ENCODE assay signal across 8 cellular contexts in genomic region chr11:10303558-10304363, GRCh38. TPM values are rescaled to one million over a fixed set of nuclear protein-coding genes. Genes with fewer than 3 reads are reported as not detected.
DNase-seq lines count a peak whose midpoint lies in the region; ATAC-seq and TF ChIP-seq lines count a peak whose summit lies in the region.

No MANE protein-coding gene starts in this region.

- no peak for TF ChIP-seq CTCF in cardiac muscle cell (IDR thresholded peaks at IDR 0.05; ENCODE audit: low read depth, low read length)

- peak overlapping the region; percentile 81 for H3K4me3 Mint-ChIP-seq in activated naive CD4-positive, alpha-beta T cell treated with anti-CD3 and anti-CD28 coated beads for 36 hours

- H3K18ac ChIP-seq in trophoblast cell (ENCODE audit: low read length): peak overlapping the region; percentile 64

- intact Hi-C loops in activated naive CD4-positive, alpha-beta T cell treated with anti-CD3 and anti-CD28 coated beads for 36 hours (cut with micrococcal nuclease): loop anchor here (1.0 to 10.0 kb wide), 3 partner anchors 9 to 939 kb away; partner anchors contain the start of gene SBF2

- H3K27ac ChIP-seq in cardiac muscle cell (peak overlapping the region; percentile 61), trophoblast cell (ENCODE audit: low read depth, low read length) (peak overlapping the region; percentile 85)

- peak overlapping the region; percentile 81 for H4K12ac ChIP-seq in trophoblast cell (ENCODE audit: low read depth, low read length)

- H3K4ac ChIP-seq in trophoblast cell (ENCODE audit: low read depth, low read length): peak overlapping the region; percentile 75

- H2BK120ac ChIP-seq in trophoblast cell (ENCODE audit: insufficient read depth, low read length, poor library complexity): peak overlapping the region; percentile 88

- H3K27me3 Mint-ChIP-seq in activated naive CD4-positive, alpha-beta T cell treated with anti-CD3 and anti-CD28 coated beads for 36 hours (ENCODE audit: low read depth): peaks cover 40% of the 10 kb centered on the region

- H3K9me3 Mint-ChIP-seq in activated naive CD4-positive, alpha-beta T cell treated with anti-CD3 and anti-CD28 coated beads for 36 hours: no peaks in the 10 kb centered on the region

- H3K27ac Mint-ChIP-seq in activated naive CD4-positive, alpha-beta T cell treated with anti-CD3 and anti-CD28 coated beads for 36 hours: no peak overlapping the region

- H3K36me3 ChIP-seq in cardiac muscle cell (no peaks in the 10 kb centered on the region), trophoblast cell (ENCODE audit: control insufficient read depth in 1 of 2, insufficient read depth in 2 of 2, low read length in 2 of 2) (no peaks in the 10 kb centered on the region)

- H4K8ac ChIP-seq in trophoblast cell (ENCODE audit: low read depth, low read length): peak overlapping the region; percentile 91

- H3K14ac ChIP-seq in trophoblast cell (ENCODE audit: low read length): peak overlapping the region; percentile 94

- peaks cover 36% of the 10 kb centered on the region for H3K79me2 ChIP-seq in trophoblast cell (ENCODE audit: control insufficient read depth, insufficient read depth, low read length, poor library complexity)

- peaks cover 35% of the 10 kb centered on the region for H3K4me1 Mint-ChIP-seq in activated naive CD4-positive, alpha-beta T cell treated with anti-CD3 and anti-CD28 coated beads for 36 hours (ENCODE audit: low read depth)

- H2AFZ ChIP-seq in trophoblast cell (ENCODE audit: insufficient read depth, low read length, poor library complexity): peak overlapping the region; percentile 75

- ATAC-seq in HG02798 (IDR thresholded peaks at IDR 0.05; ENCODE audit: poor library complexity, unreplicated experiment): no peak

- peak overlapping the region; percentile 22 for H2AK5ac ChIP-seq in trophoblast cell (ENCODE audit: low read length)

- H2BK12ac ChIP-seq in trophoblast cell (ENCODE audit: low read length): peak overlapping the region; percentile 9

- no peaks in the 10 kb centered on the region for H3K36me3 Mint-ChIP-seq in activated naive CD4-positive, alpha-beta T cell treated with anti-CD3 and anti-CD28 coated beads for 36 hours (ENCODE audit: low read depth)

- H3K79me1 ChIP-seq in trophoblast cell (ENCODE audit: low read length): peaks cover 46% of the 10 kb centered on the region

- H4K91ac ChIP-seq in trophoblast cell (ENCODE audit: low read depth, low read length): peak overlapping the region; percentile 95

- H3K9me3 ChIP-seq in cardiac muscle cell (ENCODE audit: low read depth): no peaks in the 10 kb centered on the region
- no peaks in the 10 kb centered on the region for H3K9me3 ChIP-seq in trophoblast cell (ENCODE audit: insufficient read depth, low read depth, low read length)

- peak overlapping the region; percentile 82 for H3K9ac ChIP-seq in trophoblast cell (ENCODE audit: low read length)

- peak overlapping the region; percentile 76 for H2BK5ac ChIP-seq in trophoblast cell (ENCODE audit: low read depth, low read length, poor library complexity)

- no peak overlapping the region for H3K23ac ChIP-seq in trophoblast cell (ENCODE audit: low read length)

- H3K27me3 ChIP-seq in cardiac muscle cell (peaks cover 33% of the 10 kb centered on the region), trophoblast cell (ENCODE audit: insufficient read depth, low read length) (no peaks in the 10 kb centered on the region)

- DNase-seq in activated T-cell treated with anti-CD3 and anti-CD28 coated beads for 1 hour (ENCODE audit: low read depth): peak; percentile 20
- DNase-seq in activated T-cell treated with anti-CD3 and anti-CD28 coated beads for 4 hours: no peak
- DNase-seq in NCI-H748 (lab: John Stamatoyannopoulos, UW; ENCODE audit: unreplicated experiment): peak; percentile 56
- peak; percentile 44 for DNase-seq in activated naive CD4-positive, alpha-beta T cell treated with anti-CD3 and anti-CD28 coated beads for 36 hours
- peak; percentile 24 to 57 for DNase-seq in cardiac muscle cell (ENCODE audit: low read depth in 1 of 2, low spot score in 1 of 2)
- DNase-seq in trophoblast cell: peak; percentile 94 to 96
- no peak for DNase-seq in cortex of kidney (lab: John Stamatoyannopoulos, UW)

- H3K4me2 ChIP-seq in trophoblast cell (ENCODE audit: low read length): peak overlapping the region; percentile 86

- peaks cover 6% of the 10 kb centered on the region for H3K4me1 ChIP-seq in cardiac muscle cell (ENCODE audit: low read depth)
- peaks cover 5 to 10% of the 10 kb centered on the region in 2 experiments for H3K4me1 ChIP-seq in trophoblast cell (ENCODE audit: control insufficient read depth in 1 of 2, insufficient read depth in 2 of 2, low read length in 2 of 2)

- WGBS in trophoblast cell (ENCODE audit: extremely low coverage, insufficient coverage, insufficient read length): no CpG with 5 or more reads among the region's 29 CpGs

- CTCF ChIA-PET in activated naive CD4-positive, alpha-beta T cell treated with anti-CD3 and anti-CD28 coated beads for 36 hours (lab: Charles Lee): interaction anchor here (0.5 to 8.2 kb wide), 7 partner anchors 8 to 545 kb away, joined by 3 to 102 read pairs (median 8); no protein-coding TSS in a partner anchor

- H3K4me3 ChIP-seq in cardiac muscle cell (peak overlapping the region; percentile 68), trophoblast cell (ENCODE audit: low read depth, low read length) (peak overlapping the region; percentile 79)

RNA-seq across cellular contexts. Expression of gene ADM, which starts 1.1 kb away (rescaled TPM):
- total RNA-seq in activated naive CD4-positive, alpha-beta T cell treated with anti-CD3 and anti-CD28 coated beads for 36 hours: under 1 TPM; 0.31 to 0.40 TPM
- 79.6 and 144 TPM in 2 replicates for total RNA-seq in cardiac muscle cell
- polyA plus RNA-seq in cardiac muscle cell: 60.2 and 93.1 TPM in 2 replicates
- polyA plus RNA-seq in trophoblast cell (2013): 101 and 108 TPM in 2 replicates

RNA-seq across cellular contexts. Expression of gene SBF2, which starts 9.7 kb away (rescaled TPM):
- total RNA-seq in activated naive CD4-positive, alpha-beta T cell treated with anti-CD3 and anti-CD28 coated beads for 36 hours: 1 to 10 TPM; 8.7 to 9.9 TPM
- total RNA-seq in cardiac muscle cell: 22.0 and 32.3 TPM in 2 replicates
- 13.3 and 21.0 TPM in 2 replicates for polyA plus RNA-seq in cardiac muscle cell
- polyA plus RNA-seq in trophoblast cell (2013): 14.4 and 15.1 TPM in 2 replicates

Comparison
In these comparisons a context has a peak if more than half of its experiments do, and no peak if none do; other contexts are left out.
1. DNase-seq: peak in activated T-cell treated with anti-CD3 and anti-CD28 coated beads for 1 hour (single experiment), NCI-H748 (single experiment), activated naive CD4-positive, alpha-beta T cell treated with anti-CD3 and anti-CD28 coated beads for 36 hours (single experiment), cardiac muscle cell (2 of 2) and trophoblast cell (2 of 2); none in activated T-cell treated with anti-CD3 and anti-CD28 coated beads for 4 hours (single experiment) and cortex of kidney (single experiment).
2. RNA of gene ADM, which starts 1.1 kb away (total RNA-seq): 79.6 to 144 TPM in cardiac muscle cell; 0.31 to 0.40 TPM in activated naive CD4-positive, alpha-beta T cell treated with anti-CD3 and anti-CD28 coated beads for 36 hours; every median in the first group is over 10 times any median in the second.